Comparison of ENCODE assay signal across 8 cellular contexts in the genomic region with DNA sequence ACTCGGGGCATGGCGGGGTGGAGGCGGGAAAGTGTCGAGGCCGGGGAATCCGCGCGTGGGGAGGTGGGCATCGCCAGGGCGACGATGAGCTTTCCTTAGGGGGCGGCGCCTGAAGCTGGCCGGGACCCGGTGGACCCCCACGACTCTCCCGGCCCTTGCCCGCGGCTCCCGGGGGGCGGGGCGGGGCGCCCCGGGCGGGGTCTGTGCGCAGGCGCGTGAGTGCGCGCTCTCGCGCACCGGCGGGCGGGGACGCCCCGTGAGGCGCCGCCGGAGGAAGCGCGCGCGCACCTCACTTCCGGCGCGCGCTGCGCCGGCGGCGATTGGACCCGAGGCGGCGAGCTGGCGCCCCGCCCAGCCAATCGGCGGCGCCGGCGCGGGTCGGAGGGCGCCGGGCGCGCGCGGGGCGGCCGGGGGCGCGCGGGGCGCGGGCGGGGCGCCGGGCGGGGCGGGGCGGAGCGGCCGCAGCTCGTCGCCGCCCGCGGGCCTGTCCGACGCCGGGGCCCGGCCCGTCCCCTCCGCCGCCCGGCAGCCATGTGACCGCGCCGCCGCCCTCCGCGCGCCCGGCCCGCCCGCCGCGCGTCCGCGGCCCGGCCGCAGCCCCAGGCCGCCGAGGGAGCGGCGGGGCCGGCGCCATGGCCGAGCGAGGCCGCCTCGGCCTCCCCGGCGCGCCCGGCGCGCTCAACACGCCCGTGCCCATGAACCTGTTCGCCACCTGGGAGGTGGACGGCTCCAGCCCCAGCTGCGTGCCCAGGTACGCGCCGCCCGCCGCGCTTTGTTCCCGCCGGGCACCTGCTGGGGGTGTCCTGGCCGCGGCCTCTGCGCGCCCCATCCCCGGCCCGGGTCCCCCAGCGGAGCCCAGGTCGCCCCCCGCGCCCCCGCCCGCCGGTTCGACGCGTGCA. TPM values are rescaled to one million over a fixed set of nuclear protein-coding genes. Genes with fewer than 3 reads are reported as not detected.
A peak's percentile ranks its signal among the peaks of the same experiment; 100 is the strongest.
DNase-seq lines count a peak whose midpoint lies in the region; ATAC-seq and TF ChIP-seq lines count a peak whose summit lies in the region.

A gene (plus strand): TSS at position 462 of the 899 bp plus-strand sequence. CDS start 171 bp downstream, at position 633.

- H3K27me3 Mint-ChIP-seq in T-helper 17 cell = no peaks in the 10 kb centered on the region

- peak within 1 kb of the TSS; percentile 95 for H3K4me3 Mint-ChIP-seq in T-helper 17 cell

- H3K27ac Mint-ChIP-seq in T-helper 17 cell = peak within 1 kb of the TSS; percentile 82

- CTCF ChIA-PET in HEK293 (lab: Yijun Ruan, JAX) = no interaction called here

- H3K27ac ChIP-seq in HEK293 (ENCODE audit: extremely low read depth, low read depth, low read length) = peak within 1 kb of the TSS; percentile 46; the same call in 1 of the 2 replicates
- H3K27ac ChIP-seq in angular gyrus (ENCODE audit: low read depth, low read length) = peak within 1 kb of the TSS; percentile 94
- H3K27ac ChIP-seq in psoas muscle = peak within 1 kb of the TSS; percentile 86
- H3K27ac ChIP-seq in aorta (ENCODE audit: low read depth in 1 of 2, low read length in 2 of 2) = peak within 1 kb of the TSS; percentile 3 to 63

- intact Hi-C loops in left ventricle myocardium superior (cut with micrococcal nuclease) (no loop called here), psoas muscle (cut with DNase I) (loop anchor here (5.0 kb wide), 1 partner anchor 38 kb away; no protein-coding TSS in a partner anchor), aorta (cut with DNase I) (loop anchor here in 1 of 2 donors (2.0 kb wide), 1 partner anchor 14 kb away; a partner anchor contains a TSS)

- peaks cover 7% of the 10 kb centered on the region for H3K4me1 ChIP-seq in HEK293 (ENCODE audit: control insufficient read depth, insufficient read depth, low read length)
- H3K4me1 ChIP-seq in psoas muscle = peaks cover 24% of the 10 kb centered on the region
- no peaks in the 10 kb centered on the region for H3K4me1 ChIP-seq in aorta (ENCODE audit: control insufficient read depth in 1 of 2, insufficient read depth in 2 of 2, low read length in 2 of 2)

- no peaks in the 10 kb centered on the region for H3K36me3 ChIP-seq in HEK293 (ENCODE audit: control insufficient read depth in 2 of 2, insufficient read depth in 1 of 2, low read length in 2 of 2)
- no peaks in the 10 kb centered on the region for H3K36me3 ChIP-seq in psoas muscle (ENCODE audit: insufficient read depth in 1 of 2, low read depth in 1 of 2)
- no peaks in the 10 kb centered on the region for H3K36me3 ChIP-seq in aorta (ENCODE audit: control insufficient read depth in 1 of 2, insufficient read depth in 2 of 2, low read length in 1 of 2)

- no peak for TF ChIP-seq CTCF in GM10266 (IDR thresholded peaks at IDR 0.05; ENCODE audit: control insufficient read depth, insufficient read depth, low read depth, missing control alignments)
- TF ChIP-seq CTCF in HEK293 (tag by site-specific recombination; IDR thresholded peaks at IDR 0.05) = no peak
- TF ChIP-seq CTCF in NB4 (IDR thresholded peaks at IDR 0.05; ENCODE audit: low read depth, low read length) = no peak
- TF ChIP-seq CTCF in psoas muscle (IDR thresholded peaks at IDR 0.05) = no peak

- DNase-seq in GM10266 (ENCODE audit: extremely low spot score) (peak; percentile 100), NB4 (ENCODE audit: low read depth) (peak; percentile 85), T-helper 17 cell (peak; percentile 73 to 84 (median 80)), left ventricle myocardium superior (peak; percentile 93), psoas muscle (peak; percentile 86 to 88), aorta (peak; percentile 79 to 91)

- H3K27me3 ChIP-seq in psoas muscle (ENCODE audit: insufficient read depth in 3 of 3, low read length in 2 of 3) (no peaks in the 10 kb centered on the region), aorta (ENCODE audit: control insufficient read depth in 1 of 2, insufficient read depth in 2 of 2, low read length in 1 of 2) (no peaks in the 10 kb centered on the region)

- ATAC-seq in T-helper 17 cell = peak; percentile 75
- peak; percentile 89 for ATAC-seq in left ventricle myocardium superior
- ATAC-seq in psoas muscle = peak; percentile 85 to 89 (median 88)
- ATAC-seq in aorta (ENCODE audit: low FRiP score) = peak; percentile 87

- 1 to 2% (median 1%) methylated on average over 11 to 146 of the region's 160 CpGs for WGBS in psoas muscle, 3 donors
- 1% methylated on average over 70 to 160 of the region's 160 CpGs for WGBS in aorta, 2 donors

- H3K36me3 Mint-ChIP-seq in T-helper 17 cell (ENCODE audit: low read depth) = no peaks in the 10 kb centered on the region

- peak within 1 kb of the TSS; percentile 69 for H3K4me3 ChIP-seq in HEK293 (ENCODE audit: low read depth, low read length)
- H3K4me3 ChIP-seq in NB4 (ENCODE audit: low read depth, low read length) = peak within 1 kb of the TSS; percentile 42
- H3K4me3 ChIP-seq in psoas muscle = peak within 1 kb of the TSS; percentile 84
- peak within 1 kb of the TSS; percentile 80 to 91 for H3K4me3 ChIP-seq in aorta (ENCODE audit: low read length in 2 of 2)

- POLR2A ChIA-PET in HEK293 (lab: Yijun Ruan, JAX) = interaction anchor here (0.6 to 3.1 kb wide), 4 partner anchors 11 to 175 kb away, joined by 4 to 36 read pairs (median 6); a partner anchor contains a TSS

- TF ChIP-seq POLR2A in NB4 (IDR thresholded peaks at IDR 0.05; ENCODE audit: extremely low read depth, insufficient read length) = no peak

- peaks cover 15% of the 10 kb centered on the region for H3K4me1 Mint-ChIP-seq in T-helper 17 cell

- no peaks in the 10 kb centered on the region for H3K9me3 ChIP-seq in HEK293 (ENCODE audit: control insufficient read depth, insufficient read depth, low read depth, low read length)
- no peaks in the 10 kb centered on the region for H3K9me3 ChIP-seq in T-helper 17 cell (ENCODE audit: control insufficient read depth, low read length, poor library complexity, severe bottlenecking)
- no peaks in the 10 kb centered on the region for H3K9me3 ChIP-seq in psoas muscle
- no peaks in the 10 kb centered on the region for H3K9me3 ChIP-seq in aorta (ENCODE audit: control insufficient read depth, low read length)

TF ChIP-seq in HEK293, 187 proteins besides CTCF, POLR2A, EP300 and RAD21:
- TF ChIP-seq GLIS1 (tag by site-specific recombination; IDR thresholded peaks at IDR 0.05) (peak; percentile 36; the same call in 1 of the 2 replicates), SP3 (tag by site-specific recombination; IDR thresholded peaks at IDR 0.05) (peak; percentile 39; the same call in 1 of the 2 replicates), KLF9 (tag by site-specific recombination; IDR thresholded peaks at IDR 0.05; ENCODE audit: low read depth) (0 out of 2 replicates have a peak, but pooled peaks have one; percentile 31), ZFHX2 (tag by site-specific recombination; conservative IDR thresholded peaks at IDR 0.05) (0 out of 2 replicates have a peak, but pooled peaks have one; percentile 2), ZSCAN30 (tag by site-specific recombination; IDR thresholded peaks at IDR 0.05) (0 out of 2 replicates have a peak, but pooled peaks have one; percentile 21), ZBTB48 (tag by site-specific recombination; IDR thresholded peaks at IDR 0.05) (no peak), SP2 (tag by site-specific recombination; IDR thresholded peaks at IDR 0.05) (peak; percentile 13; the same call in 1 of the 2 replicates), GLIS2 (tag by site-specific recombination; IDR thresholded peaks at IDR 0.05) (peak; percentile 76), ZNF658 (tag by site-specific recombination; IDR thresholded peaks at IDR 0.05) (no peak), FEZF1 (tag by site-specific recombination; IDR thresholded peaks at IDR 0.05) (no peak)
- TF ChIP-seq, protein P1, sequence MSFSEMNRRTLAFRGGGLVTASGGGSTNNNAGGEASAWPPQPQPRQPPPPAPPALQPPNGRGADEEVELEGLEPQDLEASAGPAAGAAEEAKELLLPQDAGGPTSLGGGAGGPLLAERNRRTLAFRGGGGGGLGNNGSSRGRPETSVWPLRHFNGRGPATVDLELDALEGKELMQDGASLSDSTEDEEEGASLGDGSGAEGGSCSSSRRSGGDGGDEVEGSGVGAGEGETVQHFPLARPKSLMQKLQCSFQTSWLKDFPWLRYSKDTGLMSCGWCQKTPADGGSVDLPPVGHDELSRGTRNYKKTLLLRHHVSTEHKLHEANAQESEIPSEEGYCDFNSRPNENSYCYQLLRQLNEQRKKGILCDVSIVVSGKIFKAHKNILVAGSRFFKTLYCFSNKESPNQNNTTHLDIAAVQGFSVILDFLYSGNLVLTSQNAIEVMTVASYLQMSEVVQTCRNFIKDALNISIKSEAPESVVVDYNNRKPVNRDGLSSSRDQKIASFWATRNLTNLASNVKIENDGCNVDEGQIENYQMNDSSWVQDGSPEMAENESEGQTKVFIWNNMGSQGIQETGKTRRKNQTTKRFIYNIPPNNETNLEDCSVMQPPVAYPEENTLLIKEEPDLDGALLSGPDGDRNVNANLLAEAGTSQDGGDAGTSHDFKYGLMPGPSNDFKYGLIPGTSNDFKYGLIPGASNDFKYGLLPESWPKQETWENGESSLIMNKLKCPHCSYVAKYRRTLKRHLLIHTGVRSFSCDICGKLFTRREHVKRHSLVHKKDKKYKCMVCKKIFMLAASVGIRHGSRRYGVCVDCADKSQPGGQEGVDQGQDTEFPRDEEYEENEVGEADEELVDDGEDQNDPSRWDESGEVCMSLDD (tag by site-specific recombination; IDR thresholded peaks at IDR 0.05) = no peak

RNA-seq across cellular contexts. Expression of the gene that starts here (rescaled TPM):
- total RNA-seq in T-helper 17 cell = 10 to 100 TPM; 56.0 to 64.9 TPM
- 76.2 TPM for total RNA-seq in left ventricle myocardium superior
- total RNA-seq in psoas muscle = 10 to 100 TPM; 67.8 to 79.1 (median 75.3) TPM
- 10 to 100 TPM; 57.1 to 83.1 (median 65.1) TPM for polyA plus RNA-seq in psoas muscle
- 10 to 100 TPM; 71.3 to 98.5 TPM for total RNA-seq in aorta
- 100 to 1,000 TPM in 1 of 2 donors, 10 to 100 TPM in 1; 17.2 to 140 TPM for polyA plus RNA-seq in aorta

Comparison
In these comparisons a context has a peak if more than half of its experiments do, and no peak if none do; other contexts are left out.
1. Peak in every context shown above with its lines: DNase-seq, ATAC-seq, H3K4me3 ChIP-seq and H3K27ac ChIP-seq.
2. H3K27ac ChIP-seq: peak in every context shown above with its lines; median percentile 94 in angular gyrus; 86 in psoas muscle; 46 in HEK293; 33 in aorta.